1 cellular context compared by ENCODE assay signal in genomic region chrX:53686151-53686885, GRCh38.
TF ChIP-seq lines count a peak whose summit lies in the region.

TSS of gene HUWE1 (minus strand) at chrX:53686719. CDS start at chrX:53654107, 32,612 bp downstream.

TF ChIP-seq in HEK293, 187 proteins besides CTCF, POLR2A, EP300 and RAD21 (continued from another document and continues in another):
- peak; percentile 80 for TF ChIP-seq HIC1 (tag by site-specific recombination; IDR thresholded peaks at IDR 0.05)
- TF ChIP-seq ZNF221 (tag by site-specific recombination; IDR thresholded peaks at IDR 0.05; ENCODE audit: borderline replicate concordance): no peak
- peak; percentile 83 for TF ChIP-seq ZBTB10 (tag by site-specific recombination; IDR thresholded peaks at IDR 0.05)
- no peak for TF ChIP-seq HOXA7 (CRISPR knock-in tag; IDR thresholded peaks at IDR 0.05; ENCODE audit: borderline replicate concordance)
- TF ChIP-seq ZSCAN23 (tag by site-specific recombination; IDR thresholded peaks at IDR 0.05): peak; percentile 33; the same call in 1 of the 2 replicates
- TF ChIP-seq BCL11B (tag by site-specific recombination; IDR thresholded peaks at IDR 0.05; ENCODE audit: low read depth): no peak
- peak; percentile 72; the same call in 1 of the 2 replicates for TF ChIP-seq ZFP69B (tag by site-specific recombination; IDR thresholded peaks at IDR 0.05)
- no peak for TF ChIP-seq PRDM1 (tag by site-specific recombination; IDR thresholded peaks at IDR 0.05)
- peak; percentile 62; the same call in 1 of the 2 replicates for TF ChIP-seq MZF1 (tag by site-specific recombination; IDR thresholded peaks at IDR 0.05; ENCODE audit: borderline replicate concordance)
- TF ChIP-seq ZNF2 (tag by site-specific recombination; IDR thresholded peaks at IDR 0.05): peak; percentile 68; the same call in 1 of the 2 replicates
- no peak for TF ChIP-seq ZNF654 (tag by site-specific recombination; IDR thresholded peaks at IDR 0.05; ENCODE audit: low read depth)
- TF ChIP-seq ZNF335 (tag by site-specific recombination; conservative IDR thresholded peaks at IDR 0.05): peak; percentile 90
- no peak for TF ChIP-seq ZNF473 (tag by site-specific recombination; IDR thresholded peaks at IDR 0.05)
- TF ChIP-seq ZNF777 (tag by site-specific recombination; IDR thresholded peaks at IDR 0.05; ENCODE audit: borderline replicate concordance): no peak
- TF ChIP-seq ZNF416 (tag by site-specific recombination; IDR thresholded peaks at IDR 0.05): no peak
- TF ChIP-seq ZNF214 (tag by site-specific recombination; IDR thresholded peaks at IDR 0.05; ENCODE audit: borderline replicate concordance): no peak
- TF ChIP-seq ZNF513 (tag by site-specific recombination; IDR thresholded peaks at IDR 0.05): no peak
- TF ChIP-seq ZNF394 (tag by site-specific recombination; IDR thresholded peaks at IDR 0.05; ENCODE audit: borderline replicate concordance): peak; percentile 52
- no peak for TF ChIP-seq ZNF132 (tag by site-specific recombination; IDR thresholded peaks at IDR 0.05; ENCODE audit: borderline replicate concordance)
- TF ChIP-seq IKZF3 (tag by site-specific recombination; IDR thresholded peaks at IDR 0.05): peak; percentile 79
- TF ChIP-seq ZNF248 (tag by site-specific recombination; IDR thresholded peaks at IDR 0.05): no peak
- no peak for TF ChIP-seq ZNF488 (tag by site-specific recombination; IDR thresholded peaks at IDR 0.05)
- TF ChIP-seq KLF17 (tag by site-specific recombination; IDR thresholded peaks at IDR 0.05): peak; percentile 68
- TF ChIP-seq ZNF354C (tag by site-specific recombination; IDR thresholded peaks at IDR 0.05; ENCODE audit: borderline replicate concordance, low read depth): no peak
- TF ChIP-seq SCRT1 (tag by site-specific recombination; IDR thresholded peaks at IDR 0.05; ENCODE audit: borderline replicate concordance): no peak
- no peak for TF ChIP-seq ZNF404 (tag by site-specific recombination; IDR thresholded peaks at IDR 0.05)
- TF ChIP-seq ZNF707 (tag by site-specific recombination; IDR thresholded peaks at IDR 0.05): peak; percentile 50; the same call in 1 of the 2 replicates
- no peak for TF ChIP-seq TCF7L2 (IDR thresholded peaks at IDR 0.05; ENCODE audit: borderline replicate concordance, low read depth, low read length)
- no peak for TF ChIP-seq ZNF645 (tag by site-specific recombination; IDR thresholded peaks at IDR 0.05)
- TF ChIP-seq ZNF26 (tag by site-specific recombination; IDR thresholded peaks at IDR 0.05): no peak
- TF ChIP-seq ZNF510 (tag by site-specific recombination; IDR thresholded peaks at IDR 0.05; ENCODE audit: insufficient replicate concordance): no peak
- TF ChIP-seq BCL11A (tag by site-specific recombination; IDR thresholded peaks at IDR 0.05; ENCODE audit: low read depth): no peak
- TF ChIP-seq ZBTB21 (tag by site-specific recombination; IDR thresholded peaks at IDR 0.05): no peak
- TF ChIP-seq ZNF571 (tag by site-specific recombination; IDR thresholded peaks at IDR 0.05): no peak
- no peak for TF ChIP-seq ZNF776 (tag by site-specific recombination; IDR thresholded peaks at IDR 0.05; ENCODE audit: borderline replicate concordance)
- no peak for TF ChIP-seq ZNF350 (tag by site-specific recombination; IDR thresholded peaks at IDR 0.05)
- no peak for TF ChIP-seq ZNF555 (tag by site-specific recombination; conservative IDR thresholded peaks at IDR 0.05)
- TF ChIP-seq ZNF391 (tag by site-specific recombination; IDR thresholded peaks at IDR 0.05; ENCODE audit: borderline replicate concordance, low read depth): peak; percentile 69; the same call in 1 of the 2 replicates
- TF ChIP-seq ZBTB49 (tag by site-specific recombination; IDR thresholded peaks at IDR 0.05; ENCODE audit: low read depth): no peak
- TF ChIP-seq ZNF280C (tag by site-specific recombination; IDR thresholded peaks at IDR 0.05): no peak
- TF ChIP-seq ZNF580 (tag by site-specific recombination; IDR thresholded peaks at IDR 0.05): peak; percentile 63; the same call in 1 of the 2 replicates
- TF ChIP-seq ZNF658 (tag by site-specific recombination; IDR thresholded peaks at IDR 0.05): no peak
- TF ChIP-seq INSM2 (tag by site-specific recombination; IDR thresholded peaks at IDR 0.05): peak; percentile 38; the same call in 1 of the 2 replicates
- no peak for TF ChIP-seq HOXC10 (CRISPR knock-in tag; IDR thresholded peaks at IDR 0.05)
- no peak for TF ChIP-seq ZNF560 (tag by site-specific recombination; IDR thresholded peaks at IDR 0.05; ENCODE audit: borderline replicate concordance)
- no peak for TF ChIP-seq ZNF223 (tag by site-specific recombination; IDR thresholded peaks at IDR 0.05)
- peak; percentile 53; the same call in 1 of the 2 replicates for TF ChIP-seq ZNF785 (tag by site-specific recombination; IDR thresholded peaks at IDR 0.05)
